In the genomic region with DNA sequence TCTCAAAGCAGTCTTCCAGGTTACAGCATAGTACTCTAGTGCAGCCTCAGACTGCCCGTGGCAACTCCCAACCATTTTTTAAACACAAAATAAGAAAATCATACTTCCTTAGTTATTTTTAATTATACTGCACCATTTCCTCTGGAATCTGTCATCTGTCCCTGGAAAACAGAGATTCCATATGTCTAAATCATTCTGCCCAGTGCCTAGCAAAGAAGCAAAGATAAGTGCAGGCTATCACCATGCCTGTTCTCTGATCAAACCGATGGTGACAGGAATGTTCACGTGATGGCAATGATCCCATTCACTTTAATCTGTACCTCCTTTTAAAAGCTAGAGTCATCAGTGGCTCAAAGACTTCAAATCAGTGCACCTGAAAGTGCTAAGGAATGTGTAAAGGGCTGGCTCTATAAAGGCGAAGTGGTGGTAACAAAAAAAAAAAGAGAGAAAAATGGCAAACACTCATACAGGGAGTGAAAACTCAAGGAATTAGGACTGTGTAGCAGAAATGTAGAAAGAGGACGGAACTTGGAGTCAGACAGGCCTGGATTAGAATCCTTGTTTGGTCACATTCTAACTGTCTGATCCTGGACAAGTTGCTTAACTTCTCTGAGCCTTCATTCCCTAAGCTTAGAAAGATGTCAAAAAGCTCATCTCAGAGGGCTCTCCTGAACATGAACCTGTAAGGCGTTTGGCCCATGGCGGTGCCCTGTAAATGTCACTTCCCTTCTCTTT, we compare ENCODE assay signal across 20 cellular contexts. TPM values are rescaled to one million over a fixed set of nuclear protein-coding genes. Genes with fewer than 3 reads are reported as not detected.
DNase-seq lines count a peak whose midpoint lies in the region; ATAC-seq and TF ChIP-seq lines count a peak whose summit lies in the region.
"Had no signal": no experiment of that assay in that cellular context is flagged by ENCODE, and none has a peak within 500 bp of the region (broad histone marks: within the 10 kb centered on the region; RNA-seq: fewer than 3 reads in every experiment).

No MANE protein-coding gene starts in this region.

- no peak overlapping the region for H2AK5ac ChIP-seq in neuronal stem cell (ENCODE audit: low read depth, low read length)

- H3K14ac ChIP-seq in neuronal stem cell (ENCODE audit: low read length) = no peak overlapping the region

- no peak overlapping the region for H3K4me2 ChIP-seq in neuronal stem cell (ENCODE audit: insufficient read depth, low read length, poor library complexity, severe bottlenecking)

- no peak overlapping the region for H2BK15ac ChIP-seq in neuronal stem cell (ENCODE audit: low read length)

- H4K8ac ChIP-seq in neuronal stem cell (ENCODE audit: low read depth, low read length) = no peak overlapping the region

- H3K23ac ChIP-seq in neuronal stem cell (ENCODE audit: low read depth, low read length, poor library complexity) = no peak overlapping the region

- no peak overlapping the region for H3K18ac ChIP-seq in neuronal stem cell (ENCODE audit: low read length)

- H3K4me3 ChIP-seq in cardiac muscle cell = no peak overlapping the region
- H3K4me3 ChIP-seq in heart right ventricle = no peak overlapping the region
- no peak overlapping the region for H3K4me3 ChIP-seq in neuronal stem cell (ENCODE audit: low read length in 2 of 2)
- no peak overlapping the region for H3K4me3 ChIP-seq in aorta (ENCODE audit: low read length in 2 of 2)
- H3K4me3 ChIP-seq: skin epidermis had no signal

- no peak overlapping the region for H2BK5ac ChIP-seq in neuronal stem cell (ENCODE audit: low read length)

- H3K36me3 ChIP-seq in cardiac muscle cell (no peaks in the 10 kb centered on the region), heart right ventricle (no peaks in the 10 kb centered on the region), neuronal stem cell (replicated peaks in 1 of 2; ENCODE audit: control insufficient read depth in 2 of 2, insufficient read depth in 2 of 2, low read length in 2 of 2) (no peaks in the 10 kb centered on the region), aorta (ENCODE audit: control insufficient read depth in 1 of 2, insufficient read depth in 2 of 2, low read length in 1 of 2) (peaks cover 0 to 1% of the 10 kb centered on the region in 2 donors)

- no peaks in the 10 kb centered on the region for H3K27me3 ChIP-seq in cardiac muscle cell
- H3K27me3 ChIP-seq in heart right ventricle = peaks cover 0 to 7% (median 0%) of the 10 kb centered on the region in 7 donors
- no peaks in the 10 kb centered on the region for H3K27me3 ChIP-seq in neuronal stem cell (ENCODE audit: control insufficient read depth in 3 of 3, insufficient read depth in 3 of 3, low read depth in 1 of 3, low read length in 3 of 3)
- H3K27me3 ChIP-seq in aorta (ENCODE audit: control insufficient read depth in 1 of 2, insufficient read depth in 2 of 2, low read length in 1 of 2) = no peaks in the 10 kb centered on the region
- H3K27me3 ChIP-seq: foreskin keratinocyte had no signal

- H2BK120ac ChIP-seq in neuronal stem cell (ENCODE audit: low read depth, low read length) = no peak overlapping the region

- H3K4me1 ChIP-seq in cardiac muscle cell (ENCODE audit: low read depth) (peaks cover 23% of the 10 kb centered on the region), heart right ventricle (peaks cover 0 to 38% (median 11%) of the 10 kb centered on the region in 9 donors), neuronal stem cell (ENCODE audit: control insufficient read depth in 2 of 2, insufficient read depth in 1 of 2, low read depth in 1 of 2, low read length in 2 of 2) (peaks cover 3 to 12% of the 10 kb centered on the region in 2 donors), aorta (ENCODE audit: control insufficient read depth in 1 of 2, insufficient read depth in 2 of 2, low read length in 2 of 2) (peaks cover 7 to 10% of the 10 kb centered on the region in 2 donors)

- H2BK12ac ChIP-seq in neuronal stem cell (ENCODE audit: low read length) = no peak overlapping the region

- no peak for ATAC-seq in heart right ventricle
- no peak for ATAC-seq in aorta (ENCODE audit: low FRiP score)
- ATAC-seq in HG03139 (IDR thresholded peaks at IDR 0.05; ENCODE audit: unreplicated experiment) = no peak
- ATAC-seq in HG03039 (IDR thresholded peaks at IDR 0.05; ENCODE audit: unreplicated experiment) = no peak
- ATAC-seq: natural killer cell treated with Interleukin-12 subunit alpha and Interleukin-12 subunit beta and Interleukin-15 and Interleukin-18, amount 100 ng/mL, for 72 hours had no signal

- no peak overlapping the region for H3K9ac ChIP-seq in neuronal stem cell (ENCODE audit: low read depth, low read length, poor library complexity)

- peak overlapping the region; percentile 20 for H2AFZ ChIP-seq in neuronal stem cell (ENCODE audit: low read length)

- DNase-seq in cardiac muscle cell (ENCODE audit: low read depth in 1 of 2, low spot score in 1 of 2) (no peak), heart right ventricle (no peak), neuronal stem cell (ENCODE audit: low spot score) (no peak), aorta (no peak), germinal center (ENCODE audit: low spot score) (no peak)
- DNase-seq: 8988T; activated CD8-positive, alpha-beta memory T cell treated with anti-CD3 and anti-CD28 coated beads for 24 hours; COR-L47; kidney glomerular epithelial cell; NCI-H1417; NCI-H510A treated with DMSO at 0.1 percent for 48 hours; RPMI8226; stimulated activated CD4-positive, alpha-beta T cell treated with anti-CD3 and anti-CD28 coated beads, Interleukin-2, amount 100 ng/mL, for 48 hours had no signal

- no peak for TF ChIP-seq CTCF in cardiac muscle cell (IDR thresholded peaks at IDR 0.05; ENCODE audit: low read depth, low read length)
- TF ChIP-seq CTCF in heart right ventricle (IDR thresholded peaks at IDR 0.05) = no peak

- H3K79me1 ChIP-seq in neuronal stem cell (ENCODE audit: low read depth, low read length) = no peaks in the 10 kb centered on the region

- intact Hi-C loops in heart right ventricle (cut with DNase I) (loop anchor here in 6 of 10 donors (10.0 kb wide), 5 partner anchors 76 to 266 kb away; a partner anchor contains a TSS), aorta (cut with DNase I) (loop anchor here in 1 of 2 donors (5.0 kb wide), 1 partner anchor 68 kb away; no protein-coding TSS in a partner anchor)

- WGBS in heart right ventricle, 2 donors = 69 to 73% methylated on average over 7 of the region's 7 CpGs
- no CpG with 5 or more reads among the region's 7 CpGs for WGBS in neuronal stem cell (ENCODE audit: extremely low coverage in 2 of 2, insufficient read length in 2 of 2, insufficient replicate concordance in 1 of 2), 2 donors
- 37% methylated on average over 7 of the region's 7 CpGs for WGBS in aorta, 2 donors

- H3K27ac ChIP-seq in cardiac muscle cell (peak overlapping the region; percentile 69), heart right ventricle (no peak overlapping the region), cingulate gyrus (ENCODE audit: low read depth, low read length) (peak overlapping the region; percentile 15), neuronal stem cell (replicated peaks; ENCODE audit: low read length) (no peak overlapping the region), aorta (ENCODE audit: low read depth in 1 of 2, low read length in 2 of 2) (peak overlapping the region; percentile 77 to 93)
- H3K27ac ChIP-seq: foreskin keratinocyte had no signal

- H3K9me3 ChIP-seq in cardiac muscle cell (ENCODE audit: low read depth) (no peaks in the 10 kb centered on the region), heart right ventricle (no peaks in the 10 kb centered on the region), neuronal stem cell (replicated peaks in 1 of 2; ENCODE audit: control insufficient read depth in 2 of 2, insufficient read depth in 1 of 2, low read depth in 1 of 2, low read length in 2 of 2) (peaks cover 0 to 4% of the 10 kb centered on the region in 2 donors), aorta (ENCODE audit: control insufficient read depth, low read length) (no peaks in the 10 kb centered on the region)

- H4K91ac ChIP-seq in neuronal stem cell (ENCODE audit: low read depth, low read length, poor library complexity) = no peak overlapping the region

- H3K4ac ChIP-seq in neuronal stem cell (ENCODE audit: low read length) = no peak overlapping the region

RNA-seq across cellular contexts. Expression of a gene that starts 9.9 kb away (rescaled TPM):
- total RNA-seq in cardiac muscle cell = 23.3 and 31.2 TPM in 2 replicates
- polyA plus RNA-seq in cardiac muscle cell = 82.5 and 93.0 TPM in 2 replicates
- 1,000 to 10,000 TPM in 1 of 10 donors, 100 to 1,000 TPM in 1, 10 to 100 TPM in 8; 28.3 to 1,074 (median 62.8) TPM for total RNA-seq in heart right ventricle
- 100 to 1,000 TPM in 1 of 2 donors, 10 to 100 TPM in 1; 27.4 to 157 TPM for polyA plus RNA-seq in heart right ventricle
- polyA plus RNA-seq in neuronal stem cell (2013, experiment 1 of 2) = 66.8 TPM
- 66.8 TPM for polyA plus RNA-seq in neuronal stem cell (2013, experiment 2 of 2)
- total RNA-seq in aorta = 1,000 to 10,000 TPM in 1 of 2 donors, 100 to 1,000 TPM in 1; 354 to 2,327 TPM
- polyA plus RNA-seq in aorta = 100 to 1,000 TPM in 1 of 2 donors, 10 to 100 TPM in 1; 56.5 to 949 TPM
- total RNA-seq: B cell; natural killer cell treated with Interleukin-12 subunit alpha and Interleukin-12 subunit beta and Interleukin-15 and Interleukin-18, amount 100 ng/mL, for 72 hours had no signal

Comparison
In these comparisons a context has a peak if more than half of its experiments do, and no peak if none do; other contexts are left out.
1. H3K27ac ChIP-seq: peak in cardiac muscle cell (single experiment), cingulate gyrus (single experiment) and aorta (2 of 2); none in heart right ventricle (0 of 10) and neuronal stem cell (single experiment).